30 cellular contexts compared by ENCODE assay signal in genomic region chr1:98410082-98410481, GRCh38.
"Had no signal": no experiment of that assay in that cellular context is flagged by ENCODE, and none has a peak within 500 bp of the region (broad histone marks: within the 10 kb centered on the region; RNA-seq: fewer than 3 reads in every experiment).

No MANE protein-coding gene starts in this region.

- DNase-seq: activated CD4-positive, alpha-beta memory T cell treated with anti-CD3 and anti-CD28 coated beads for 36 hours; activated CD4-positive, alpha-beta T cell treated with anti-CD3 and anti-CD28 coated beads, Interleukin-2, amount 10 ng/mL, durations not matched to agents 24 days and 14 days; activated CD4-positive, CD25-positive, alpha-beta regulatory T cell treated with anti-CD3 and anti-CD28 coated beads, Interleukin-2, amount 50 U/mL, for 72 hours; activated CD8-positive, alpha-beta memory T cell treated with anti-CD3 and anti-CD28 coated beads, Interleukin-2, amount 50 U/mL, for 48 hours; activated naive CD4-positive, alpha-beta T cell; activated T-cell treated with anti-CD3 and anti-CD28 coated beads, Interleukin-2, amount 50 U/mL, for 24 hours; adrenal gland; aorta; body of pancreas; dermis blood vessel endothelial cell; effector CD4-positive, alpha-beta T cell; esophagus squamous epithelium; glutamatergic neuron; islet precursor cell; left ventricle myocardium inferior; mesendoderm; natural killer cell; occipital lobe; posterior cingulate gyrus; right cardiac atrium; spleen; stimulated activated naive CD4-positive, alpha-beta T cell treated with Interleukin-2 at 50 U/mL for 16 hours; T-helper 17 cell; T1000; testis; transverse colon had no signal

- H3K9me3 ChIP-seq: adrenal gland, body of pancreas, esophagus squamous epithelium, spleen, testis had no signal

- ATAC-seq: activated T-helper 17 cell treated with anti-CD3 and anti-CD28 coated beads, Interleukin-2, amount 50 U/mL, for 72 hours; body of pancreas; natural killer cell; right cardiac atrium; T-helper 17 cell had no signal

- H3K36me3 ChIP-seq: adrenal gland, esophagus squamous epithelium, left ventricle myocardium inferior, neural progenitor cell, spleen, transverse colon had no signal

- H3K27ac ChIP-seq: adrenal gland, body of pancreas, epithelial cell of prostate, esophagus squamous epithelium, left ventricle myocardium inferior, neural progenitor cell, spleen, testis, transverse colon had no signal

- H3K4me3 ChIP-seq: adrenal gland, body of pancreas, esophagus squamous epithelium, left ventricle myocardium inferior, lung, neural progenitor cell, spleen, testis, transverse colon had no signal

- H3K4me1 ChIP-seq: adrenal gland, body of pancreas, esophagus squamous epithelium, left ventricle myocardium inferior, neural progenitor cell, testis had no signal

- H3K27me3 ChIP-seq: adrenal gland, body of pancreas, esophagus squamous epithelium, neural progenitor cell, spleen, testis, transverse colon had no signal
